ENCODE assay signal across 26 cellular contexts in the genomic region with DNA sequence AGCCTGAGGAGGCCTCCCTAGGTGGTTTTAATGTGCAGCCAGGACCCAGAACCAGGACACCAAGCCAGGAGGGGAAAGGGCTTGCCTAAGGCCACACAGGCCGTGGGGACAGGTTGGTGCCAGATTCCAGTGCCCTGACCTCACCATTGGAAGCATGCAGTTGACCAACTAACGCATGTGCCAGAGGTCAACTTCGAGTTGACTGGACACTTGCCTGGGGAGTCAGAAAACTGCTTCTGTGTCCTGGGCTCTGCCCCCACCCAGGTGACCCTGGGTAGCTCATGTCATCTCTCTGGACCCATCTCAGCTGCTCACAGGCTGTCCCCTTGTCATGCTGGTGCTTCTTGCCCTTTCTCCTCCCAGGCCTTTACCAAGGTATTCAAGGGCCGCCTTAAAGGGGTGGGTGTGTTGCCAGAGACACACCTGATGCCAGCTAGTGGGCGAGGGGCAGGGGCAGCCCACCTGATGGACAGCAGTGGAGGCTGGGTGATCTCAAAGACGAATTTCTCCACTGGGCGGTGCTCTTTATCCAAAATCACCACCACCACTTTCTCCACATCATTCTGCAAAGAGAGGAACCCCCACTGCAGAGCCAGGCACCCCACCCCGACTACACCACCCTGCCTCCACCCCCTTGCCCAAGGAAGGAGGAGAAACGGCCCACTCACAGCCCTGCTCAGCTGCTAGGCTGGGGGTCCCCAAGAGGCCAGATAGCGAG. TPM values are rescaled to one million over a fixed set of nuclear protein-coding genes. Genes with fewer than 3 reads are reported as not detected.
A peak's percentile ranks its signal among the peaks of the same experiment; 100 is the strongest.
DNase-seq lines count a peak whose midpoint lies in the region; ATAC-seq and TF ChIP-seq lines count a peak whose summit lies in the region.
"Had no signal": no experiment of that assay in that cellular context is flagged by ENCODE, and none has a peak within 500 bp of the region (broad histone marks: within the 10 kb centered on the region; RNA-seq: fewer than 3 reads in every experiment).

No MANE protein-coding gene starts in this region.

- no peaks in the 10 kb centered on the region for H3K27me3 ChIP-seq in IMR-90 (ENCODE audit: control insufficient read depth, insufficient read depth, low read length)
- H3K27me3 ChIP-seq: Peyer's patch, SJSA1 had no signal

- H3K27ac ChIP-seq in IMR-90 (ENCODE audit: insufficient read depth, low read length), result no peak overlapping the region
- H3K27ac ChIP-seq: KMS-11, Peyer's patch, SJSA1, skin epidermis had no signal

- peaks cover under 1% of the 10 kb centered on the region for H3K4me1 ChIP-seq in IMR-90 (ENCODE audit: control insufficient read depth, insufficient read depth, low read length)

- peaks cover 7 to 17% of the 10 kb centered on the region in 2 experiments; a peak in 3 of 4 replicates for H3K79me1 ChIP-seq in IMR-90 (ENCODE audit: low read depth in 1 of 2, low read length in 2 of 2)

- intact Hi-C loops in IMR-90 (cut with micrococcal nuclease), result no loop called here

- peak overlapping the region; percentile 28 for H2AK9ac ChIP-seq in IMR-90 (replicated peaks; ENCODE audit: low read depth, low read length, poor library complexity)

- WGBS in IMR-90 (ENCODE audit: extremely low coverage in 2 of 2, insufficient read length in 1 of 2), 2 experiments, result 93% methylated on average over 3 of the region's 10 CpGs; no CpG with 5 or more reads in 1 of the 2 experiments

- H3K36me3 ChIP-seq in IMR-90 (ENCODE audit: control insufficient read depth, insufficient read depth, low read length), result peaks cover 46% of the 10 kb centered on the region

- H2BK15ac ChIP-seq in IMR-90 (ENCODE audit: low read depth, low read length), result no peak overlapping the region

- no peak overlapping the region for H2BK20ac ChIP-seq in IMR-90 (ENCODE audit: low read depth, low read length)

- no peak for DNase-seq in IMR-90
- no peak for DNase-seq in choroid plexus epithelial cell (ENCODE audit: low read depth)
- DNase-seq in osteocyte (ENCODE audit: extremely low spot score, unreplicated experiment), result peak; percentile 74
- DNase-seq in NCI-H128 (lab: John Stamatoyannopoulos, UW; ENCODE audit: unreplicated experiment), result no peak
- DNase-seq: activated gamma-delta T cell; activated naive CD8-positive, alpha-beta T cell treated with anti-CD3 and anti-CD28 coated beads, Interleukin-2, amount 50 U/mL, for 24 hours; CD4-positive, alpha-beta T cell; cerebellar nuclear complex; DMS 273 treated with DMSO at 0.1 percent for 48 hours; erythroblast; left colon; MV-4-11; NCI-H1694 treated with DMSO at 0.1 percent for 48 hours; NCI-H2171 treated with DMSO at 0.1 percent for 48 hours; NCI-H524; nucleus accumbens; Peyer's patch had no signal

- no peak overlapping the region for H2BK120ac ChIP-seq in IMR-90 (ENCODE audit: low read depth, low read length)

- no peaks in the 10 kb centered on the region for H4K20me1 ChIP-seq in IMR-90 (ENCODE audit: insufficient read depth, low read length)

- no peak overlapping the region for H3K9ac ChIP-seq in IMR-90 (ENCODE audit: low read depth, low read length)
- H3K9ac ChIP-seq: KMS-11 had no signal

- 0 out of 2 replicates have a peak, but pooled peaks cover 2% of the 10 kb centered on the region for H3K9me1 ChIP-seq in IMR-90 (ENCODE audit: insufficient read depth, low read length)

- H3K36me3 Mint-ChIP-seq in osteocyte (ENCODE audit: unreplicated experiment), result peaks cover 8% of the 10 kb centered on the region

- no peak overlapping the region for H3K18ac ChIP-seq in IMR-90 (ENCODE audit: low read depth, low read length)

- no peak overlapping the region for H4K91ac ChIP-seq in IMR-90 (ENCODE audit: insufficient read depth, low read depth, low read length)

- POLR2A ChIA-PET in IMR-90 (lab: Charles Lee; ENCODE audit: unreplicated experiment), result no interaction called here

- no peak for TF ChIP-seq RAD21 in IMR-90 (IDR thresholded peaks at IDR 0.05; ENCODE audit: low read length)

- TF ChIP-seq POLR2A in IMR-90 (IDR thresholded peaks at IDR 0.05; ENCODE audit: low read depth, low read length), result no peak

- no peak overlapping the region for H2AFZ ChIP-seq in IMR-90 (replicated peaks; ENCODE audit: low read length, poor library complexity)

- in situ Hi-C loops in IMR-90 (cut with MboI; ENCODE audit: low sequenced_read_pairs), result no loop called here

- no peak overlapping the region for H3K14ac ChIP-seq in IMR-90 (replicated peaks; ENCODE audit: low read depth, low read length)

- BruUV-seq in IMR-90 (replicated peaks; lab: Mats Ljungman, UMichigan), result no TSS peak

- no peak overlapping the region for H3K4ac ChIP-seq in IMR-90 (ENCODE audit: low read depth, low read length)

- H3K4me2 ChIP-seq in IMR-90 (ENCODE audit: low read depth, low read length), result no peak overlapping the region
- H3K4me2 ChIP-seq: KMS-11 had no signal

- no peak overlapping the region for H3K23ac ChIP-seq in IMR-90 (ENCODE audit: low read depth, low read length)

- no peak overlapping the region for H3K4me3 ChIP-seq in IMR-90 (ENCODE audit: insufficient read depth, low read depth, low read length)
- H3K4me3 ChIP-seq in choroid plexus epithelial cell (ENCODE audit: low read depth, low read length), result no peak overlapping the region
- H3K4me3 ChIP-seq: Peyer's patch, SJSA1, skin epidermis had no signal

- CTCF ChIA-PET in IMR-90 (lab: Yijun Ruan, JAX), result no interaction called here

- ATAC-seq in IMR-90 (ENCODE audit: low read depth) (no peak), GM18873 (IDR thresholded peaks at IDR 0.05; ENCODE audit: low FRiP score, unreplicated experiment) (no peak)
- ATAC-seq: activated naive CD8-positive, alpha-beta T cell treated with anti-CD3 and anti-CD28 coated beads, Interleukin-2, amount 50 U/mL, for 24 hours; left colon had no signal

- H3K9me3 Mint-ChIP-seq in osteocyte (ENCODE audit: unreplicated experiment), result no peaks in the 10 kb centered on the region
- H3K9me3 Mint-ChIP-seq: activated naive CD8-positive, alpha-beta T cell treated with anti-CD3 and anti-CD28 coated beads, Interleukin-2, amount 50 U/mL, for 24 hours; CD4-positive, alpha-beta T cell; T-helper 1 cell treated with Interleukin-12 subunit alpha and Interleukin-12 subunit beta and Interleukin-4 antibody, amounts not matched to agents 30 μg/mL and 1 μg/mL, for 36 hours; type B pancreatic cell had no signal

- H3K4me3 Mint-ChIP-seq in osteocyte (ENCODE audit: unreplicated experiment), result no peak overlapping the region
- H3K4me3 Mint-ChIP-seq: activated naive CD8-positive, alpha-beta T cell treated with anti-CD3 and anti-CD28 coated beads, Interleukin-2, amount 50 U/mL, for 24 hours; CD4-positive, alpha-beta T cell; T-helper 1 cell treated with Interleukin-12 subunit alpha and Interleukin-12 subunit beta and Interleukin-4 antibody, amounts not matched to agents 30 μg/mL and 1 μg/mL, for 36 hours; type B pancreatic cell had no signal

- peaks cover 14% of the 10 kb centered on the region for H3K4me1 Mint-ChIP-seq in osteocyte (ENCODE audit: unreplicated experiment)

- H2BK5ac ChIP-seq in IMR-90 (ENCODE audit: low read depth, low read length, poor library complexity, severe bottlenecking), result no peak overlapping the region

- H2AK5ac ChIP-seq in IMR-90 (ENCODE audit: low read depth, low read length), result no peak overlapping the region

- dilution Hi-C loops in IMR-90 (cut with HindIII; ENCODE audit: low sequenced_read_pairs, unreplicated experiment), result no loop called here

- H3K27ac Mint-ChIP-seq in osteocyte (ENCODE audit: unreplicated experiment), result no peak overlapping the region
- H3K27ac Mint-ChIP-seq: activated naive CD8-positive, alpha-beta T cell treated with anti-CD3 and anti-CD28 coated beads, Interleukin-2, amount 50 U/mL, for 24 hours; CD4-positive, alpha-beta T cell; T-helper 1 cell treated with Interleukin-12 subunit alpha and Interleukin-12 subunit beta and Interleukin-4 antibody, amounts not matched to agents 30 μg/mL and 1 μg/mL, for 36 hours; type B pancreatic cell had no signal

- no peak overlapping the region for H3K56ac ChIP-seq in IMR-90 (ENCODE audit: extremely low read depth, insufficient read depth, low read length)

- no peaks in the 10 kb centered on the region for H3K9me3 ChIP-seq in IMR-90 (ENCODE audit: control insufficient read depth, insufficient read depth, low read length)
- H3K9me3 ChIP-seq: Peyer's patch, SJSA1 had no signal

- no peak overlapping the region for H4K5ac ChIP-seq in IMR-90 (ENCODE audit: low read depth, low read length)

- H4K8ac ChIP-seq in IMR-90 (ENCODE audit: low read depth in 2 of 2, low read length in 2 of 2), result no peak overlapping the region

- H3K27me3 Mint-ChIP-seq in osteocyte (ENCODE audit: unreplicated experiment), result no peaks in the 10 kb centered on the region
- H3K27me3 Mint-ChIP-seq: activated naive CD8-positive, alpha-beta T cell treated with anti-CD3 and anti-CD28 coated beads, Interleukin-2, amount 50 U/mL, for 24 hours; CD4-positive, alpha-beta T cell; type B pancreatic cell had no signal

- TF ChIP-seq CTCF in IMR-90 (conservative IDR thresholded peaks at IDR 0.05; ENCODE audit: low read depth, low read length), result no peak
- TF ChIP-seq CTCF in choroid plexus epithelial cell (conservative IDR thresholded peaks at IDR 0.05; ENCODE audit: low read depth, low read length), result peak; percentile 17
- no peak for TF ChIP-seq CTCF in osteocyte (IDR thresholded peaks at IDR 0.05)

RNA-seq across cellular contexts. Expression of a gene that starts 4.4 kb away (rescaled TPM):
- total RNA-seq in IMR-90 (2012; rRNA removed), result 44.6 and 47.5 TPM in 2 replicates
- polyA plus RNA-seq in IMR-90 (2012; rRNA removed), result 70.9 and 80.4 TPM in 2 replicates
- 71.3 and 77.4 TPM in 2 replicates for polyA plus RNA-seq in IMR-90 (2012; cell fraction: cytosol; rRNA removed)
- polyA plus RNA-seq in IMR-90 (2012; cell fraction: nucleus; rRNA removed; ENCODE audit: low replicate concordance), result 53.4 and 70.4 TPM in 2 replicates
- total RNA-seq in osteocyte, result 48.0 and 50.1 TPM in 2 replicates

RNA-seq across cellular contexts. Expression of a gene that starts 12.5 kb away (rescaled TPM):
- total RNA-seq in IMR-90 (2012; rRNA removed) (6.4 and 6.8 TPM in 2 replicates), osteocyte (7.8 and 8.4 TPM in 2 replicates)
- polyA plus RNA-seq in IMR-90 (2012; rRNA removed), result 7.5 and 9.9 TPM in 2 replicates
- polyA plus RNA-seq in IMR-90 (2012; cell fraction: cytosol; rRNA removed), result 7.1 and 11.6 TPM in 2 replicates
- polyA plus RNA-seq in IMR-90 (2012; cell fraction: nucleus; rRNA removed; ENCODE audit: low replicate concordance), result 2.6 and 3.8 TPM in 2 replicates
- total RNA-seq: HT-29 had no signal

RNA-seq across cellular contexts. Expression of a gene that starts 15.0 kb away (rescaled TPM):
- total RNA-seq in IMR-90 (2012; rRNA removed), result under 0.01 TPM in 2 replicates
- 0.01 and 0.02 TPM in 2 replicates for polyA plus RNA-seq in IMR-90 (2012; rRNA removed)
- 0.02 TPM in 1 of 2 replicates, not detected in the other for polyA plus RNA-seq in IMR-90 (2012; cell fraction: cytosol; rRNA removed)
- polyA plus RNA-seq in IMR-90 (2012; cell fraction: nucleus; rRNA removed; ENCODE audit: low replicate concordance), result 0.01 TPM in 1 of 2 replicates, not detected in the other
- total RNA-seq in osteocyte, result 0.10 and 0.21 TPM in 2 replicates
- total RNA-seq: fibroblast of villous mesenchyme, HT-29, mesenteric fat pad, Peyer's patch, SJSA1 had no signal

RNA-seq across cellular contexts. Expression of a gene that starts 21.9 kb away (rescaled TPM):
- total RNA-seq in IMR-90 (2012; rRNA removed) (7.8 and 9.3 TPM in 2 replicates), osteocyte (27.7 and 29.6 TPM in 2 replicates)
- 25.5 and 30.5 TPM in 2 replicates for polyA plus RNA-seq in IMR-90 (2012; rRNA removed)
- 23.4 and 34.2 TPM in 2 replicates for polyA plus RNA-seq in IMR-90 (2012; cell fraction: cytosol; rRNA removed)
- polyA plus RNA-seq in IMR-90 (2012; cell fraction: nucleus; rRNA removed; ENCODE audit: low replicate concordance), result 165 and 273 TPM in 2 replicates

RNA-seq across cellular contexts. Expression of a gene that starts 22.3 kb away (rescaled TPM):
- total RNA-seq in IMR-90 (2012; rRNA removed) (0.36 and 0.56 TPM in 2 replicates), osteocyte (1.4 and 2.0 TPM in 2 replicates)
- 1.7 and 2.1 TPM in 2 replicates for polyA plus RNA-seq in IMR-90 (2012; rRNA removed)
- polyA plus RNA-seq in IMR-90 (2012; cell fraction: cytosol; rRNA removed), result 4.2 and 9.1 TPM in 2 replicates
- 6.0 and 6.5 TPM in 2 replicates for polyA plus RNA-seq in IMR-90 (2012; cell fraction: nucleus; rRNA removed; ENCODE audit: low replicate concordance)
- total RNA-seq: HT-29, SJSA1 had no signal
